8 cellular contexts compared by ENCODE assay signal in genomic region chr1:5990913-5991783, GRCh38. TPM values are rescaled to one million over a fixed set of nuclear protein-coding genes. Genes with fewer than 3 reads are reported as not detected.
DNase-seq lines count a peak whose midpoint lies in the region; ATAC-seq and TF ChIP-seq lines count a peak whose summit lies in the region.

No MANE protein-coding gene starts in this region.

- CTCF ChIA-PET in CD4-positive, alpha-beta T cell (lab: Charles Lee): interaction anchor here (1.1 kb wide), 1 partner anchor 35 kb away, joined by 3 read pairs; no protein-coding TSS in a partner anchor

- H3K9me3 ChIP-seq in CD4-positive, alpha-beta T cell (ENCODE audit: control insufficient read depth, low read length): no peaks in the 10 kb centered on the region

- peak in 6 of 10 experiments; percentile 18 to 53 (median 25) for DNase-seq in CD4-positive, alpha-beta T cell
- DNase-seq in HuH-7.5 (ENCODE audit: low spot score): peak; percentile 79
- DNase-seq in activated T-cell treated with anti-CD3 and anti-CD28 coated beads for 48 hours (ENCODE audit: low read depth): peak; percentile 21
- no peak for DNase-seq in fibroblast of mammary gland (ENCODE audit: low read depth)
- no peak for DNase-seq in NCI-H524 treated with DMSO at 0.1 percent for 48 hours (lab: John Stamatoyannopoulos, UW)
- no peak for DNase-seq in MV-4-11 (lab: John Stamatoyannopoulos, UW)

- ATAC-seq in CD4-positive, alpha-beta T cell (ENCODE audit: poor library complexity): no peak
- no peak for ATAC-seq in GM18907 (IDR thresholded peaks at IDR 0.05; ENCODE audit: unreplicated experiment)

- peaks cover 19% of the 10 kb centered on the region for H3K36me3 Mint-ChIP-seq in CD4-positive, alpha-beta T cell (ENCODE audit: low read depth)
- no peaks in the 10 kb centered on the region for H3K36me3 Mint-ChIP-seq in nephron (ENCODE audit: low read depth)

- no peaks in the 10 kb centered on the region for H3K27me3 Mint-ChIP-seq in CD4-positive, alpha-beta T cell
- H3K27me3 Mint-ChIP-seq in nephron (ENCODE audit: low read depth): peaks cover 23% of the 10 kb centered on the region

- intact Hi-C loops in CD4-positive, alpha-beta T cell (cut with DNase I, micrococcal nuclease): loop anchor here in 1 of 2 experiments (5.0 to 10.0 kb wide), 2 partner anchors 794 to 1966 kb away; partner anchors contain the start of gene CAMTA1

- no peak overlapping the region for H3K27ac ChIP-seq in CD4-positive, alpha-beta T cell (ENCODE audit: low read depth, low read length)

- no peak for TF ChIP-seq CTCF in CD4-positive, alpha-beta T cell (IDR thresholded peaks at IDR 0.05)
- no peak for TF ChIP-seq CTCF in fibroblast of mammary gland (conservative IDR thresholded peaks at IDR 0.05; ENCODE audit: control insufficient read depth, insufficient read depth, low read depth, low read length)
- no peak for TF ChIP-seq CTCF in nephron (IDR thresholded peaks at IDR 0.05; ENCODE audit: unreplicated experiment in 3 of 3)

- H3K9me3 Mint-ChIP-seq in CD4-positive, alpha-beta T cell: no peaks in the 10 kb centered on the region
- H3K9me3 Mint-ChIP-seq in nephron: no peaks in the 10 kb centered on the region

- H3K4me3 ChIP-seq in fibroblast of mammary gland (ENCODE audit: control insufficient read depth, low read depth, low read length): peak overlapping the region; percentile 65

- H3K4me3 Mint-ChIP-seq in CD4-positive, alpha-beta T cell: peak overlapping the region; percentile 93
- H3K4me3 Mint-ChIP-seq in nephron: peak overlapping the region; percentile 89 to 98 (median 98)

- POLR2A ChIA-PET in CD4-positive, alpha-beta T cell (lab: Charles Lee): interaction anchor here (6.0 kb wide), 1 partner anchor 36 kb away, joined by 92 read pairs; no protein-coding TSS in a partner anchor

- H3K27me3 ChIP-seq in CD4-positive, alpha-beta T cell (ENCODE audit: control insufficient read depth, insufficient read depth, low read length): no peaks in the 10 kb centered on the region

- H3K27ac Mint-ChIP-seq in CD4-positive, alpha-beta T cell: peak overlapping the region; percentile 89
- peak overlapping the region; percentile 30 to 85 (median 72) for H3K27ac Mint-ChIP-seq in nephron

- H3K4me1 Mint-ChIP-seq in CD4-positive, alpha-beta T cell (ENCODE audit: low read depth): peaks cover 34% of the 10 kb centered on the region
- peaks cover 17% of the 10 kb centered on the region for H3K4me1 Mint-ChIP-seq in nephron

RNA-seq across cellular contexts. Expression of gene NPHP4, which starts 1.1 kb away (rescaled TPM):
- 1 to 10 TPM; 6.2 to 7.7 TPM for total RNA-seq in CD4-positive, alpha-beta T cell

RNA-seq across cellular contexts. Expression of gene KCNAB2, which starts 54.5 kb away (rescaled TPM):
- 100 to 1,000 TPM; 147 to 155 TPM for total RNA-seq in CD4-positive, alpha-beta T cell

Comparison
In these comparisons a context has a peak if more than half of its experiments do, and no peak if none do; other contexts are left out.
1. DNase-seq: peak in CD4-positive, alpha-beta T cell (6 of 10), HuH-7.5 (single experiment) and activated T-cell treated with anti-CD3 and anti-CD28 coated beads for 48 hours (single experiment); none in fibroblast of mammary gland (single experiment), NCI-H524 treated with DMSO at 0.1 percent for 48 hours (single experiment) and MV-4-11 (single experiment).